2 cellular contexts compared by ENCODE assay signal in genomic region chr6:3835055-3835731, GRCh38.
TF ChIP-seq lines count a peak whose summit lies in the region.

No MANE protein-coding gene starts in this region.

TF ChIP-seq in H1, 55 proteins besides CTCF, POLR2A, EP300 and RAD21:
- TF ChIP-seq RBBP5 (IDR thresholded peaks at IDR 0.05; ENCODE audit: borderline replicate concordance, low read depth, low read length) = no peak
- TF ChIP-seq SIRT6 (IDR thresholded peaks at IDR 0.05; ENCODE audit: low read length) = no peak
- no peak for TF ChIP-seq MAX (IDR thresholded peaks at IDR 0.05)
- TF ChIP-seq CREB1 (IDR thresholded peaks at IDR 0.05) = no peak

TF ChIP-seq in HepG2, 621 proteins besides CTCF, POLR2A, EP300 and RAD21 (continues in another document):
- TF ChIP-seq POLR2G (IDR thresholded peaks at IDR 0.05; ENCODE audit: low read depth, low read length) (no peak), ISL2 (CRISPR knock-in tag; IDR thresholded peaks at IDR 0.05) (0 out of 2 replicates have a peak, but pooled peaks have one; percentile 71), PAXIP1 (CRISPR knock-in tag; conservative IDR thresholded peaks at IDR 0.05) (peak; percentile 93), CEBPZ (IDR thresholded peaks at IDR 0.05; ENCODE audit: low read length) (no peak), ZMYM3 (CRISPR knock-in tag; IDR thresholded peaks at IDR 0.05) (peak; percentile 82), PLSCR1 (CRISPR knock-in tag; IDR thresholded peaks at IDR 0.05; ENCODE audit: borderline replicate concordance) (no peak), HNF1B (CRISPR knock-in tag; IDR thresholded peaks at IDR 0.05) (peak; percentile 92), ZNF570 (CRISPR knock-in tag; IDR thresholded peaks at IDR 0.05; ENCODE audit: borderline replicate concordance) (no peak), KDM6A (CRISPR knock-in tag; IDR thresholded peaks at IDR 0.05; ENCODE audit: low read depth) (peak; percentile 94), CERS6 (CRISPR knock-in tag; IDR thresholded peaks at IDR 0.05) (no peak), ZNF670 (CRISPR knock-in tag; IDR thresholded peaks at IDR 0.05; ENCODE audit: borderline replicate concordance) (peak; percentile 84), PAF1 (CRISPR knock-in tag; IDR thresholded peaks at IDR 0.05) (no peak), ZNF446 (CRISPR knock-in tag; IDR thresholded peaks at IDR 0.05) (no peak), SRSF1 (optimal IDR thresholded peaks at IDR 0.05; ENCODE audit: low read depth, low read length) (no peak), ZNF839 (CRISPR knock-in tag; IDR thresholded peaks at IDR 0.05; ENCODE audit: borderline replicate concordance) (no peak), THAP9 (CRISPR knock-in tag; IDR thresholded peaks at IDR 0.05; ENCODE audit: borderline replicate concordance) (no peak), TEF (CRISPR knock-in tag; IDR thresholded peaks at IDR 0.05) (no peak), MEIS1 (CRISPR knock-in tag; IDR thresholded peaks at IDR 0.05; ENCODE audit: borderline replicate concordance) (peak; percentile 68; the same call in 1 of the 2 replicates), ZNF552 (CRISPR knock-in tag; IDR thresholded peaks at IDR 0.05; ENCODE audit: borderline replicate concordance) (no peak; the same call in 1 of the 2 replicates), E2F1 (CRISPR knock-in tag; IDR thresholded peaks at IDR 0.05) (no peak), ZNF142 (CRISPR knock-in tag; IDR thresholded peaks at IDR 0.05) (no peak), CBX5 (CRISPR knock-in tag; IDR thresholded peaks at IDR 0.05; ENCODE audit: borderline replicate concordance) (peak; percentile 88; the same call in 1 of the 2 replicates), ZNF12 (CRISPR knock-in tag; IDR thresholded peaks at IDR 0.05) (no peak), CCAR2 (optimal IDR thresholded peaks at IDR 0.05; ENCODE audit: low read depth, low read length) (no peak), HCFC1 (IDR thresholded peaks at IDR 0.05; ENCODE audit: low read depth, low read length) (no peak), ZBTB21 (CRISPR knock-in tag; IDR thresholded peaks at IDR 0.05) (no peak), ATF2 (CRISPR knock-in tag; IDR thresholded peaks at IDR 0.05) (peak; percentile 98), ZFP36L2 (CRISPR knock-in tag; IDR thresholded peaks at IDR 0.05) (peak; percentile 84; the same call in 1 of the 2 replicates), RBM39 (IDR thresholded peaks at IDR 0.05; ENCODE audit: low read depth, low read length, poor library complexity, severe bottlenecking) (no peak), NAIF1 (CRISPR knock-in tag; IDR thresholded peaks at IDR 0.05; ENCODE audit: borderline replicate concordance) (no peak)
